Comparison of ENCODE assay signal across 25 cellular contexts in the genomic region with DNA sequence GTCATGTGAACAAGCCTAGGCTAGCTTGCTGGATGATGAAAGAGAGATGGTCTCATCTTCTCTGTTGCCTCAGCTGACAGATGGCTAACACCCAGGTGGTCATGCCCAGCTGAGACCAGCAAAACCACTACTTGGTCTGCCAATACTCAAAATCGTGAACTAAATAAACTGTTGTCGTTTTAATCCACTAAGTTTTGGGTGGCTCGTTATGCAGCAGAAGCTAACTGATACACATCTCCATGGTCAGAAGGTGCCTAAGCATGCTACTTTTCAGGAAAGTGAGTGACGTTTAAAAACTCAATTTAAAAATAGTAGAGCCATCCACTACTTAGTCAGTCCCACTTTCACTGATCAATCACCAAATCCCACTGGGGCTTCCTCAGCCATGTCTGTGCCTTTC. TPM values are rescaled to one million over a fixed set of nuclear protein-coding genes. Genes with fewer than 3 reads are reported as not detected.
"Had no signal": no experiment of that assay in that cellular context is flagged by ENCODE, and none has a peak within 500 bp of the region (broad histone marks: within the 10 kb centered on the region; RNA-seq: fewer than 3 reads in every experiment).

No MANE protein-coding gene starts in this region.

- DNase-seq: IMR-90, Kasumi-1, MM.1S, NCI-H1092 treated with DMSO at 0.1 percent for 48 hours, NCI-H1436, NCI-H187, NCI-H2029, NCI-H2081 treated with DMSO at 0.1 percent for 48 hours, NCI-H2171, NCI-H226, NCI-H446, NCI-H510A, NCI-H524 treated with DMSO at 0.1 percent for 48 hours, NCI-H69, NCI-H774, PC-3, SHP77, SK-N-SH, SW 1271 had no signal

- H3K9me3 ChIP-seq: SK-N-SH had no signal

- H3K27ac ChIP-seq: HL-60, KMS-11, RWPE1 had no signal

- H3K9ac ChIP-seq: KMS-11, SK-N-SH had no signal

- ATAC-seq: Panc1, PC-3 had no signal

- H3K4me2 ChIP-seq: KMS-11, SK-N-SH had no signal

RNA-seq across cellular contexts. Expression of a gene that starts 52.8 kb away (rescaled TPM):
- total RNA-seq: IMR-90, M059J, OCI-LY7 had no signal
- polyA plus RNA-seq: IMR-90, SK-N-SH had no signal
